ENCODE assay signal across 10 cellular contexts in genomic region chr2:237922641-237923361, GRCh38. TPM values are rescaled to one million over a fixed set of nuclear protein-coding genes. Genes with fewer than 3 reads are reported as not detected.
DNase-seq lines count a peak whose midpoint lies in the region; ATAC-seq lines count a peak whose summit lies in the region.
"Had no signal": no experiment of that assay in that cellular context is flagged by ENCODE, and none has a peak within 500 bp of the region (broad histone marks: within the 10 kb centered on the region; RNA-seq: fewer than 3 reads in every experiment).

No MANE protein-coding gene starts in this region.

- intact Hi-C loops in Right ventricle myocardium superior (cut with DNase I) (loop anchor here (5.0 kb wide), 1 partner anchor 34 kb away; no protein-coding TSS in a partner anchor), cardiac septum (cut with DNase I) (loop anchor here (2.0 to 5.0 kb wide), 2 partner anchors 44 to 138 kb away; partner anchors contain the start of genes SCLY and UBE2F), aorta (cut with DNase I) (loop anchor here in 1 of 2 donors (5.0 kb wide), 1 partner anchor 220 kb away; no protein-coding TSS in a partner anchor)

- H3K4me3 ChIP-seq in aorta (ENCODE audit: low read length in 2 of 2): no peak overlapping the region

- H3K4me1 ChIP-seq in aorta (ENCODE audit: control insufficient read depth in 1 of 2, insufficient read depth in 2 of 2, low read length in 2 of 2): no peaks in the 10 kb centered on the region

- no peaks in the 10 kb centered on the region for H3K36me3 ChIP-seq in aorta (ENCODE audit: control insufficient read depth in 1 of 2, insufficient read depth in 2 of 2, low read length in 1 of 2)

- no peak overlapping the region for H3K4me3 Mint-ChIP-seq in activated naive CD8-positive, alpha-beta T cell treated with anti-CD3 and anti-CD28 coated beads, Interleukin-2, amount 50 U/mL, for 24 hours

- ATAC-seq in Right ventricle myocardium superior (ENCODE audit: poor library complexity): peak; percentile 28
- peak; percentile 60 for ATAC-seq in activated naive CD8-positive, alpha-beta T cell treated with anti-CD3 and anti-CD28 coated beads, Interleukin-2, amount 50 U/mL, for 24 hours
- ATAC-seq in aorta (ENCODE audit: low FRiP score): peak; percentile 48
- no peak for ATAC-seq in GM21723 (IDR thresholded peaks at IDR 0.05; ENCODE audit: unreplicated experiment)
- ATAC-seq in GM19463 (IDR thresholded peaks at IDR 0.05; ENCODE audit: unreplicated experiment): no peak

- DNase-seq in Right ventricle myocardium superior: no peak
- DNase-seq in cardiac septum (ENCODE audit: low spot score): no peak
- DNase-seq in activated naive CD8-positive, alpha-beta T cell treated with anti-CD3 and anti-CD28 coated beads, Interleukin-2, amount 50 U/mL, for 24 hours: peak; percentile 34
- DNase-seq in myocyte (ENCODE audit: low read depth): peak; percentile 22
- peak in 1 of 2 donors; percentile 81 for DNase-seq in aorta
- DNase-seq in DMS114 treated with DMSO at 0.1 percent for 48 hours (lab: John Stamatoyannopoulos, UW; ENCODE audit: unreplicated experiment): no peak
- DNase-seq: DND-41 had no signal

- H3K4me1 Mint-ChIP-seq in activated naive CD8-positive, alpha-beta T cell treated with anti-CD3 and anti-CD28 coated beads, Interleukin-2, amount 50 U/mL, for 24 hours: peaks cover 43% of the 10 kb centered on the region

- no peak overlapping the region for H3K27ac Mint-ChIP-seq in activated naive CD8-positive, alpha-beta T cell treated with anti-CD3 and anti-CD28 coated beads, Interleukin-2, amount 50 U/mL, for 24 hours
- H3K27ac Mint-ChIP-seq: H9 had no signal

- no peaks in the 10 kb centered on the region for H3K9me3 ChIP-seq in aorta (ENCODE audit: control insufficient read depth, low read length)

- peak overlapping the region; percentile 45 to 86 for H3K27ac ChIP-seq in aorta (ENCODE audit: low read depth in 1 of 2, low read length in 2 of 2)

- H3K9me3 Mint-ChIP-seq in activated naive CD8-positive, alpha-beta T cell treated with anti-CD3 and anti-CD28 coated beads, Interleukin-2, amount 50 U/mL, for 24 hours: no peaks in the 10 kb centered on the region
- H3K9me3 Mint-ChIP-seq: H9 had no signal

- 26 to 35% methylated on average over 12 to 13 of the region's 13 CpGs for WGBS in aorta, 2 donors

- no peaks in the 10 kb centered on the region for H3K36me3 Mint-ChIP-seq in activated naive CD8-positive, alpha-beta T cell treated with anti-CD3 and anti-CD28 coated beads, Interleukin-2, amount 50 U/mL, for 24 hours (ENCODE audit: low read depth)

- H3K27me3 Mint-ChIP-seq in activated naive CD8-positive, alpha-beta T cell treated with anti-CD3 and anti-CD28 coated beads, Interleukin-2, amount 50 U/mL, for 24 hours: peaks cover 4% of the 10 kb centered on the region

- H3K27me3 ChIP-seq in aorta (ENCODE audit: control insufficient read depth in 1 of 2, insufficient read depth in 2 of 2, low read length in 1 of 2): no peaks in the 10 kb centered on the region

RNA-seq across cellular contexts. Expression of gene UBE2F, which starts 44.0 kb away (rescaled TPM):
- total RNA-seq in Right ventricle myocardium superior (65.1 TPM), cardiac septum (61.0 TPM), myocyte (69.4 and 135 TPM in 2 replicates), aorta (10 to 100 TPM; 42.5 to 44.7 TPM)
- polyA plus RNA-seq in myocyte (2012): 88.0 TPM
- polyA plus RNA-seq in aorta: 10 to 100 TPM; 40.0 to 53.3 TPM

Comparison
In these comparisons a context has a peak if more than half of its experiments do, and no peak if none do; other contexts are left out.
1. ATAC-seq: peak in Right ventricle myocardium superior (single experiment), activated naive CD8-positive, alpha-beta T cell treated with anti-CD3 and anti-CD28 coated beads, Interleukin-2, amount 50 U/mL, for 24 hours (single experiment) and aorta (single experiment); none in GM21723 (single experiment) and GM19463 (single experiment).
2. DNase-seq: peak in activated naive CD8-positive, alpha-beta T cell treated with anti-CD3 and anti-CD28 coated beads, Interleukin-2, amount 50 U/mL, for 24 hours (single experiment) and myocyte (single experiment); none in Right ventricle myocardium superior (single experiment), cardiac septum (single experiment) and DMS114 treated with DMSO at 0.1 percent for 48 hours (single experiment).